1 cellular context compared by ENCODE assay signal in genomic region chr22:37747090-37747714, GRCh38.
TF ChIP-seq lines count a peak whose summit lies in the region.

No MANE protein-coding gene starts in this region.

TF ChIP-seq in GM23338, 12 proteins besides CTCF, POLR2A, EP300 and RAD21 (continued from another document):
- TF ChIP-seq, protein P1, sequence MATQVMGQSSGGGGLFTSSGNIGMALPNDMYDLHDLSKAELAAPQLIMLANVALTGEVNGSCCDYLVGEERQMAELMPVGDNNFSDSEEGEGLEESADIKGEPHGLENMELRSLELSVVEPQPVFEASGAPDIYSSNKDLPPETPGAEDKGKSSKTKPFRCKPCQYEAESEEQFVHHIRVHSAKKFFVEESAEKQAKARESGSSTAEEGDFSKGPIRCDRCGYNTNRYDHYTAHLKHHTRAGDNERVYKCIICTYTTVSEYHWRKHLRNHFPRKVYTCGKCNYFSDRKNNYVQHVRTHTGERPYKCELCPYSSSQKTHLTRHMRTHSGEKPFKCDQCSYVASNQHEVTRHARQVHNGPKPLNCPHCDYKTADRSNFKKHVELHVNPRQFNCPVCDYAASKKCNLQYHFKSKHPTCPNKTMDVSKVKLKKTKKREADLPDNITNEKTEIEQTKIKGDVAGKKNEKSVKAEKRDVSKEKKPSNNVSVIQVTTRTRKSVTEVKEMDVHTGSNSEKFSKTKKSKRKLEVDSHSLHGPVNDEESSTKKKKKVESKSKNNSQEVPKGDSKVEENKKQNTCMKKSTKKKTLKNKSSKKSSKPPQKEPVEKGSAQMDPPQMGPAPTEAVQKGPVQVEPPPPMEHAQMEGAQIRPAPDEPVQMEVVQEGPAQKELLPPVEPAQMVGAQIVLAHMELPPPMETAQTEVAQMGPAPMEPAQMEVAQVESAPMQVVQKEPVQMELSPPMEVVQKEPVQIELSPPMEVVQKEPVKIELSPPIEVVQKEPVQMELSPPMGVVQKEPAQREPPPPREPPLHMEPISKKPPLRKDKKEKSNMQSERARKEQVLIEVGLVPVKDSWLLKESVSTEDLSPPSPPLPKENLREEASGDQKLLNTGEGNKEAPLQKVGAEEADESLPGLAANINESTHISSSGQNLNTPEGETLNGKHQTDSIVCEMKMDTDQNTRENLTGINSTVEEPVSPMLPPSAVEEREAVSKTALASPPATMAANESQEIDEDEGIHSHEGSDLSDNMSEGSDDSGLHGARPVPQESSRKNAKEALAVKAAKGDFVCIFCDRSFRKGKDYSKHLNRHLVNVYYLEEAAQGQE (IDR thresholded peaks at IDR 0.05; ENCODE audit: unreplicated experiment): no peak
- TF ChIP-seq EZH2 (IDR thresholded peaks at IDR 0.05; ENCODE audit: low read depth, unreplicated experiment): no peak
- no peak for TF ChIP-seq JUNB (IDR thresholded peaks at IDR 0.05; ENCODE audit: unreplicated experiment)
- no peak for TF ChIP-seq STAT1 (IDR thresholded peaks at IDR 0.05; ENCODE audit: unreplicated experiment)
- TF ChIP-seq ZNF331 (CRISPR knock-in tag; IDR thresholded peaks at IDR 0.05; ENCODE audit: low read depth): no peak
